ENCODE assay signal across 9 cellular contexts in genomic region chr12:102479099-102479887, GRCh38. TPM values are rescaled to one million over a fixed set of nuclear protein-coding genes. Genes with fewer than 3 reads are reported as not detected.
A peak's percentile ranks its signal among the peaks of the same experiment; 100 is the strongest.
DNase-seq lines count a peak whose midpoint lies in the region; ATAC-seq and TF ChIP-seq lines count a peak whose summit lies in the region.
"Had no signal": no experiment of that assay in that cellular context is flagged by ENCODE, and none has a peak within 500 bp of the region (broad histone marks: within the 10 kb centered on the region; RNA-seq: fewer than 3 reads in every experiment).

No MANE protein-coding gene starts in this region.

- peaks cover 6% of the 10 kb centered on the region for H3K27me3 Mint-ChIP-seq in activated B cell treated with CpG ODN at 0.5 μM for 24 hours

- DNase-seq in Right ventricle myocardium inferior (ENCODE audit: missing footprints) (no peak), cardiac septum (ENCODE audit: low spot score) (no peak), activated B cell treated with CpG ODN at 0.5 μM for 24 hours (no peak), NCI-H1092 (lab: John Stamatoyannopoulos, UW) (no peak), SIG-M5 (lab: John Stamatoyannopoulos, UW) (no peak), NCI-H510A (lab: John Stamatoyannopoulos, UW) (no peak)

- H3K4me1 ChIP-seq in muscle layer of colon (ENCODE audit: insufficient read depth, low read length): peaks cover 15% of the 10 kb centered on the region

- no peak overlapping the region for H3K27ac Mint-ChIP-seq in activated B cell treated with CpG ODN at 0.5 μM for 24 hours

- no peak for TF ChIP-seq CTCF in activated B cell treated with CpG ODN at 0.5 μM for 24 hours (IDR thresholded peaks at IDR 0.05)

- H3K9ac ChIP-seq in muscle layer of colon (ENCODE audit: low read length): no peak overlapping the region

- H3K27ac ChIP-seq in muscle layer of colon (ENCODE audit: low read depth, low read length): no peak overlapping the region

- H3K9me3 Mint-ChIP-seq in activated B cell treated with CpG ODN at 0.5 μM for 24 hours: no peaks in the 10 kb centered on the region

- no peaks in the 10 kb centered on the region for H3K36me3 ChIP-seq in muscle layer of colon (ENCODE audit: insufficient read depth, low read length)

- H3K4me3 Mint-ChIP-seq in activated B cell treated with CpG ODN at 0.5 μM for 24 hours: no peak overlapping the region

- no peaks in the 10 kb centered on the region for H3K9me3 ChIP-seq in muscle layer of colon (ENCODE audit: low read length)

- H3K27me3 ChIP-seq in muscle layer of colon (ENCODE audit: control insufficient read depth in 1 of 2, insufficient read depth in 2 of 2, low read length in 2 of 2): no peaks in the 10 kb centered on the region

- peaks cover 14% of the 10 kb centered on the region for H3K4me1 Mint-ChIP-seq in activated B cell treated with CpG ODN at 0.5 μM for 24 hours

- peak overlapping the region; percentile 11 to 53 for H3K4me3 ChIP-seq in muscle layer of colon (ENCODE audit: low read depth in 1 of 2, low read length in 2 of 2)

- peak; percentile 12 for ATAC-seq in Right ventricle myocardium inferior
- peak; percentile 38 for ATAC-seq in HG03064 (IDR thresholded peaks at IDR 0.05; ENCODE audit: low read depth, unreplicated experiment)
- ATAC-seq in activated B cell treated with CpG ODN at 0.5 μM for 24 hours (ENCODE audit: low read depth): peak; percentile 40

- no peaks in the 10 kb centered on the region for H3K36me3 Mint-ChIP-seq in activated B cell treated with CpG ODN at 0.5 μM for 24 hours (ENCODE audit: low read depth)

- CTCF ChIA-PET in activated B cell treated with CpG ODN at 0.5 μM for 24 hours (lab: Charles Lee): no interaction called here

- intact Hi-C loops in Right ventricle myocardium inferior (cut with DNase I): no loop called here
- intact Hi-C loops in cardiac septum (cut with DNase I): no loop called here
- intact Hi-C loops in activated B cell treated with CpG ODN at 0.5 μM for 24 hours (cut with micrococcal nuclease): no loop called here

- POLR2A ChIA-PET in activated B cell treated with CpG ODN at 0.5 μM for 24 hours (lab: Charles Lee): interaction anchor here (0.6 kb wide), 1 partner anchor 344 kb away, joined by 11 read pairs; no protein-coding TSS in a partner anchor

RNA-seq across cellular contexts. Expression of gene IGF1, which starts 1.1 kb away (rescaled TPM):
- total RNA-seq in Right ventricle myocardium inferior (10.9 TPM), cardiac septum (20.1 TPM), activated B cell treated with CpG ODN at 0.5 μM for 24 hours (0.27 TPM in 1 of 2 replicates, not detected in the other)
- total RNA-seq: mononuclear cell had no signal
